In genomic region chr4:77959566-77960338, GRCh38 we compare ENCODE assay signal across 8 cellular contexts.
DNase-seq lines count a peak whose midpoint lies in the region; ATAC-seq and TF ChIP-seq lines count a peak whose summit lies in the region.

No MANE protein-coding gene starts in this region.

- H3K27ac ChIP-seq in KMS-11 (no peak overlapping the region), PC-9 (no peak overlapping the region)

- H3F3A ChIP-seq in PC-9 (ENCODE audit: insufficient read depth, low read depth): no peaks in the 10 kb centered on the region

- H3K4me3 Mint-ChIP-seq in endothelial cell (ENCODE audit: unreplicated experiment) (no peak overlapping the region), nephron progenitor cell (no peak overlapping the region)

- H3K27me3 Mint-ChIP-seq in endothelial cell (ENCODE audit: unreplicated experiment) (no peaks in the 10 kb centered on the region), nephron progenitor cell (ENCODE audit: low read depth, poor library complexity) (no peaks in the 10 kb centered on the region)

- no TSS peak for BruUV-seq in PC-9 (replicated peaks; lab: Mats Ljungman, UMichigan)

- H3K27me3 ChIP-seq in GM06990 (replicated peaks; ENCODE audit: control insufficient read depth, insufficient read depth, low read length) (no peaks in the 10 kb centered on the region), KMS-11 (ENCODE audit: insufficient read depth, low read depth) (no peaks in the 10 kb centered on the region), PC-9 (ENCODE audit: insufficient read depth, low read depth) (no peaks in the 10 kb centered on the region)

- H4K20me1 ChIP-seq in KMS-11 (ENCODE audit: insufficient read depth): no peaks in the 10 kb centered on the region
- no peaks in the 10 kb centered on the region for H4K20me1 ChIP-seq in PC-9 (ENCODE audit: insufficient read depth)

- intact Hi-C loops in PC-9 (cut with micrococcal nuclease; ENCODE audit: unreplicated experiment): loop anchor here (1.0 to 10.0 kb wide), 3 partner anchors 558 to 903 kb away; no protein-coding TSS in a partner anchor

- H3K9me3 Mint-ChIP-seq in endothelial cell (ENCODE audit: unreplicated experiment) (no peaks in the 10 kb centered on the region), nephron progenitor cell (no peaks in the 10 kb centered on the region)

- H3K79me2 ChIP-seq in KMS-11 (ENCODE audit: insufficient read depth, low read depth) (no peaks in the 10 kb centered on the region), PC-9 (ENCODE audit: low read depth) (no peaks in the 10 kb centered on the region)

- CTCF ChIA-PET in PC-9 (lab: Charles Lee): interaction anchor here (0.6 to 0.8 kb wide), 3 partner anchors 25 to 904 kb away, joined by 3 to 5 read pairs (median 5); no protein-coding TSS in a partner anchor

- no peak overlapping the region for H3K9ac ChIP-seq in KMS-11

- DNase-seq in GM06990 (ENCODE audit: extremely low read depth, insufficient read length) (no peak), PC-9 (no peak), endothelial cell (ENCODE audit: low spot score) (no peak), nephron progenitor cell (peak; percentile 11)

- H3K27ac Mint-ChIP-seq in endothelial cell (ENCODE audit: unreplicated experiment): no peak overlapping the region
- H3K27ac Mint-ChIP-seq in nephron progenitor cell: no peak overlapping the region

- H3K4me1 Mint-ChIP-seq in endothelial cell (ENCODE audit: unreplicated experiment) (peaks cover 4% of the 10 kb centered on the region), nephron progenitor cell (peaks cover 11% of the 10 kb centered on the region)

- H3K9me2 ChIP-seq in PC-9 (ENCODE audit: insufficient read depth): no peaks in the 10 kb centered on the region

- ATAC-seq in HG03457 (IDR thresholded peaks at IDR 0.05; ENCODE audit: unreplicated experiment) (no peak), GM21528 (IDR thresholded peaks at IDR 0.05; ENCODE audit: low FRiP score, unreplicated experiment) (no peak), HG03135 (IDR thresholded peaks at IDR 0.05; ENCODE audit: unreplicated experiment) (no peak)

- peaks cover 3% of the 10 kb centered on the region for H3K4me1 ChIP-seq in KMS-11 (ENCODE audit: low read depth, poor library complexity, severe bottlenecking)
- no peaks in the 10 kb centered on the region for H3K4me1 ChIP-seq in PC-9 (replicated peaks; ENCODE audit: insufficient read depth)

- no peak overlapping the region for H3K4me3 ChIP-seq in GM06990 (replicated peaks; ENCODE audit: low read depth, low read length)
- no peak overlapping the region for H3K4me3 ChIP-seq in KMS-11 (IDR thresholded peaks at IDR 0.05; ENCODE audit: insufficient read depth, low read depth, low read length)
- no peak overlapping the region for H3K4me3 ChIP-seq in PC-9

- H3K4me2 ChIP-seq in KMS-11 (no peak overlapping the region), PC-9 (no peak overlapping the region)

- no peaks in the 10 kb centered on the region; the same call in 1 of the 2 replicates for H3K9me3 ChIP-seq in PC-9 (ENCODE audit: insufficient read depth, low read depth)

- H3K36me3 Mint-ChIP-seq in endothelial cell (ENCODE audit: low read depth, unreplicated experiment): peaks cover 1% of the 10 kb centered on the region
- no peaks in the 10 kb centered on the region for H3K36me3 Mint-ChIP-seq in nephron progenitor cell (ENCODE audit: low read depth)

- TF ChIP-seq CTCF in GM06990 (IDR thresholded peaks at IDR 0.05; ENCODE audit: insufficient read depth, low read length, poor library complexity, severe bottlenecking) (peak; percentile 60), KMS-11 (conservative IDR thresholded peaks at IDR 0.05; ENCODE audit: low read depth, low read length) (peak; percentile 91), PC-9 (conservative IDR thresholded peaks at IDR 0.05) (peak; percentile 76), endothelial cell (IDR thresholded peaks at IDR 0.05; ENCODE audit: unreplicated experiment) (peak; percentile 89), nephron progenitor cell (IDR thresholded peaks at IDR 0.05) (peak; percentile 66)

- H3K36me3 ChIP-seq in GM06990 (ENCODE audit: control insufficient read depth, insufficient read depth, low read length) (0 out of 2 replicates have a peak, but pooled peaks cover under 1% of the 10 kb centered on the region), KMS-11 (ENCODE audit: insufficient read depth) (no peaks in the 10 kb centered on the region), PC-9 (ENCODE audit: low read depth) (no peaks in the 10 kb centered on the region)

- POLR2A ChIA-PET in PC-9 (lab: Charles Lee; ENCODE audit: unreplicated experiment): interaction anchor here (0.6 kb wide), 1 partner anchor 631 kb away, joined by 3 read pairs; no protein-coding TSS in a partner anchor

- H2AFZ ChIP-seq in KMS-11 (ENCODE audit: low read depth) (no peak overlapping the region), PC-9 (no peak overlapping the region)
